In genomic region chr6:43407296-43407695, GRCh38 we compare ENCODE assay signal across 1 cellular context.
TF ChIP-seq lines count a peak whose summit lies in the region.

No MANE protein-coding gene starts in this region.

TF ChIP-seq in K562, 482 proteins besides CTCF, POLR2A, EP300 and RAD21:
- peak; percentile 79; the same call in 1 of the 2 replicates for TF ChIP-seq ESRRA (IDR thresholded peaks at IDR 0.05; ENCODE audit: borderline replicate concordance, low read depth)
- TF ChIP-seq SP2 (IDR thresholded peaks at IDR 0.05; ENCODE audit: extremely low read depth, low read depth, low read length, poor library complexity, severe bottlenecking): no peak
- no peak for TF ChIP-seq EGR1 (conservative IDR thresholded peaks at IDR 0.05)
- TF ChIP-seq CREB3 (tag; conservative IDR thresholded peaks at IDR 0.05; ENCODE audit: low read depth): no peak
- TF ChIP-seq MLX (CRISPR knock-in tag; conservative IDR thresholded peaks at IDR 0.05): no peak
